Comparison of ENCODE assay signal across 9 cellular contexts in genomic region chr1:18922848-18923475, GRCh38. TPM values are rescaled to one million over a fixed set of nuclear protein-coding genes. Genes with fewer than 3 reads are reported as not detected.
DNase-seq lines count a peak whose midpoint lies in the region; ATAC-seq and TF ChIP-seq lines count a peak whose summit lies in the region.
"Had no signal": no experiment of that assay in that cellular context is flagged by ENCODE, and none has a peak within 500 bp of the region (broad histone marks: within the 10 kb centered on the region; RNA-seq: fewer than 3 reads in every experiment).

No MANE protein-coding gene starts in this region.

- H3K4me1 Mint-ChIP-seq in activated naive CD8-positive, alpha-beta T cell treated with anti-CD3 and anti-CD28 coated beads, Interleukin-2, amount 10 ng/mL, durations not matched to agents 7 days and 5 days, result peaks cover 34% of the 10 kb centered on the region
- H3K4me1 Mint-ChIP-seq in activated naive CD4-positive, alpha-beta T cell treated with anti-CD3 and anti-CD28 coated beads for 36 hours (ENCODE audit: low read depth), result peaks cover 43% of the 10 kb centered on the region

- intact Hi-C loops in stomach (cut with DNase I; ENCODE audit: low total_unique reads), result no loop called here
- intact Hi-C loops in activated naive CD4-positive, alpha-beta T cell treated with anti-CD3 and anti-CD28 coated beads for 36 hours (cut with micrococcal nuclease), result loop anchor here (5.0 kb wide), 2 partner anchors 174 to 319 kb away; no protein-coding TSS in a partner anchor

- H3K4me3 Mint-ChIP-seq in activated naive CD8-positive, alpha-beta T cell treated with anti-CD3 and anti-CD28 coated beads, Interleukin-2, amount 10 ng/mL, durations not matched to agents 7 days and 5 days, result no peak overlapping the region
- no peak overlapping the region for H3K4me3 Mint-ChIP-seq in activated naive CD4-positive, alpha-beta T cell treated with anti-CD3 and anti-CD28 coated beads for 36 hours

- H3K27ac Mint-ChIP-seq in activated naive CD8-positive, alpha-beta T cell treated with anti-CD3 and anti-CD28 coated beads, Interleukin-2, amount 10 ng/mL, durations not matched to agents 7 days and 5 days, result peak overlapping the region; percentile 42
- H3K27ac Mint-ChIP-seq in activated naive CD4-positive, alpha-beta T cell treated with anti-CD3 and anti-CD28 coated beads for 36 hours, result no peak overlapping the region

- H3K36me3 ChIP-seq in HUES64 (ENCODE audit: insufficient read depth, low read length) (no peaks in the 10 kb centered on the region), iPS-20b (ENCODE audit: insufficient read depth, low read depth, low read length) (no peaks in the 10 kb centered on the region), stomach (peaks cover 4 to 28% (median 22%) of the 10 kb centered on the region in 4 donors)

- H3K9ac ChIP-seq in HUES64 (ENCODE audit: low read depth, low read length) (0 out of 2 replicates have a peak overlapping the region, but pooled peaks have one; percentile 19), iPS-20b (ENCODE audit: low read depth, low read length) (peak overlapping the region; percentile 37; the same call in 1 of the 2 replicates)

- TF ChIP-seq EP300 in stomach (IDR thresholded peaks at IDR 0.05), result no peak

- POLR2A ChIA-PET in activated naive CD8-positive, alpha-beta T cell treated with anti-CD3 and anti-CD28 coated beads, Interleukin-2, amount 10 ng/mL, durations not matched to agents 7 days and 5 days (lab: Charles Lee), result interaction anchor here (0.7 to 8.7 kb wide), 5 partner anchors 30 to 152 kb away, joined by 3 to 229 read pairs (median 4); partner anchors contain the start of gene IFFO2

- no peak for TF ChIP-seq POLR2A in stomach (IDR thresholded peaks at IDR 0.05)

- H3K27me3 ChIP-seq in HUES64 (ENCODE audit: insufficient read depth, low read length), result no peaks in the 10 kb centered on the region
- no peaks in the 10 kb centered on the region for H3K27me3 ChIP-seq in iPS-20b (ENCODE audit: insufficient read depth, low read length)
- no peaks in the 10 kb centered on the region for H3K27me3 ChIP-seq in stomach

- 0 out of 2 replicates have a peak overlapping the region, but pooled peaks have one; percentile 14 for H3K27ac ChIP-seq in HUES64 (ENCODE audit: low read depth, low read length)
- H3K27ac ChIP-seq in iPS-20b (ENCODE audit: low read length), result no peak overlapping the region
- peak overlapping the region; percentile 40 to 89 (median 83) for H3K27ac ChIP-seq in stomach

- H3K9me3 ChIP-seq in HUES64 (ENCODE audit: insufficient read depth, low read depth, low read length), result no peaks in the 10 kb centered on the region
- H3K9me3 ChIP-seq in iPS-20b (ENCODE audit: insufficient read depth, low read depth, low read length), result no peaks in the 10 kb centered on the region
- H3K9me3 ChIP-seq in stomach, result no peaks in the 10 kb centered on the region

- H3K4me1 ChIP-seq in HUES64 (ENCODE audit: insufficient read depth, low read length) (peaks cover 13% of the 10 kb centered on the region), iPS-20b (ENCODE audit: insufficient read depth, low read length) (peaks cover 6% of the 10 kb centered on the region), stomach (peaks cover 48 to 62% (median 55%) of the 10 kb centered on the region in 4 donors)

- no peak for DNase-seq in activated naive CD8-positive, alpha-beta T cell treated with anti-CD3 and anti-CD28 coated beads, Interleukin-2, amount 10 ng/mL, durations not matched to agents 7 days and 5 days
- DNase-seq in stomach (no peak), NCI-H2081 treated with DMSO at 0.1 percent for 48 hours (lab: John Stamatoyannopoulos, UW) (no peak), NCI-H748 (lab: John Stamatoyannopoulos, UW; ENCODE audit: unreplicated experiment) (no peak)
- DNase-seq in activated CD4-positive, alpha-beta T cell treated with anti-CD3 and anti-CD28 coated beads for 1 hour, result no peak
- DNase-seq in activated naive CD4-positive, alpha-beta T cell treated with anti-CD3 and anti-CD28 coated beads for 36 hours, result no peak
- DNase-seq: NCI-H1436 treated with DMSO at 0.1 percent for 48 hours had no signal

- CTCF ChIA-PET in activated naive CD4-positive, alpha-beta T cell treated with anti-CD3 and anti-CD28 coated beads for 36 hours (lab: Charles Lee), result interaction anchor here (0.7 to 4.8 kb wide), 7 partner anchors 9 to 191 kb away, joined by 3 to 46 read pairs (median 4); no protein-coding TSS in a partner anchor

- peaks cover 2% of the 10 kb centered on the region for H3K36me3 Mint-ChIP-seq in activated naive CD8-positive, alpha-beta T cell treated with anti-CD3 and anti-CD28 coated beads, Interleukin-2, amount 10 ng/mL, durations not matched to agents 7 days and 5 days
- peaks cover 2% of the 10 kb centered on the region for H3K36me3 Mint-ChIP-seq in activated naive CD4-positive, alpha-beta T cell treated with anti-CD3 and anti-CD28 coated beads for 36 hours (ENCODE audit: low read depth)

- H3K9me3 Mint-ChIP-seq in activated naive CD8-positive, alpha-beta T cell treated with anti-CD3 and anti-CD28 coated beads, Interleukin-2, amount 10 ng/mL, durations not matched to agents 7 days and 5 days, result peaks cover 2% of the 10 kb centered on the region
- peaks cover 2% of the 10 kb centered on the region for H3K9me3 Mint-ChIP-seq in activated naive CD4-positive, alpha-beta T cell treated with anti-CD3 and anti-CD28 coated beads for 36 hours

- H3K4me3 ChIP-seq in HUES64 (ENCODE audit: low read length) (no peak overlapping the region), iPS-20b (ENCODE audit: low read length) (no peak overlapping the region), stomach (no peak overlapping the region)

- TF ChIP-seq CTCF in stomach (IDR thresholded peaks at IDR 0.05), result no peak

- 86% methylated on average over 15 of the region's 15 CpGs for WGBS in HUES64
- 65 to 82% (median 75%) methylated on average over 15 of the region's 15 CpGs for WGBS in stomach, 5 donors

- no peaks in the 10 kb centered on the region for H3K27me3 Mint-ChIP-seq in activated naive CD8-positive, alpha-beta T cell treated with anti-CD3 and anti-CD28 coated beads, Interleukin-2, amount 10 ng/mL, durations not matched to agents 7 days and 5 days
- no peaks in the 10 kb centered on the region for H3K27me3 Mint-ChIP-seq in activated naive CD4-positive, alpha-beta T cell treated with anti-CD3 and anti-CD28 coated beads for 36 hours (ENCODE audit: low read depth)

- no peak for ATAC-seq in activated naive CD8-positive, alpha-beta T cell treated with anti-CD3 and anti-CD28 coated beads, Interleukin-2, amount 10 ng/mL, durations not matched to agents 7 days and 5 days (ENCODE audit: low read depth)

RNA-seq across cellular contexts. Expression of gene ALDH4A1, which starts 20.6 kb away (rescaled TPM):
- 20.7 TPM for polyA plus RNA-seq in HUES64 (2013, experiment 1 of 2)
- polyA plus RNA-seq in HUES64 (2013, experiment 2 of 2), result 17.5 TPM
- 1 to 10 TPM; 2.5 to 3.3 TPM for total RNA-seq in activated naive CD8-positive, alpha-beta T cell treated with anti-CD3 and anti-CD28 coated beads, Interleukin-2, amount 10 ng/mL, durations not matched to agents 7 days and 5 days
- 10 to 100 TPM in 1 of 5 donors, 1 to 10 TPM in 4; 3.5 to 11.0 (median 7.6) TPM for total RNA-seq in stomach
- polyA plus RNA-seq in stomach, result 10 to 100 TPM in 2 of 3 donors, 1 to 10 TPM in 1; 6.7 to 16.0 (median 11.1) TPM
- total RNA-seq in activated naive CD4-positive, alpha-beta T cell treated with anti-CD3 and anti-CD28 coated beads for 36 hours, result 10 to 100 TPM; 11.6 to 12.5 TPM

RNA-seq across cellular contexts. Expression of gene IFFO2, which starts 33.5 kb away (rescaled TPM):
- polyA plus RNA-seq in HUES64 (2013, experiment 1 of 2), result 3.8 TPM
- polyA plus RNA-seq in HUES64 (2013, experiment 2 of 2), result 3.2 TPM
- 10 to 100 TPM; 21.6 to 21.8 TPM for total RNA-seq in activated naive CD8-positive, alpha-beta T cell treated with anti-CD3 and anti-CD28 coated beads, Interleukin-2, amount 10 ng/mL, durations not matched to agents 7 days and 5 days
- 10 to 100 TPM in 2 of 5 donors, 1 to 10 TPM in 2, under 1 TPM in 1; 0.58 to 47.8 (median 7.7) TPM for total RNA-seq in stomach
- 1 to 10 TPM in 2 of 3 donors, under 1 TPM in 1; 0.92 to 5.1 (median 3.4) TPM for polyA plus RNA-seq in stomach
- total RNA-seq in activated naive CD4-positive, alpha-beta T cell treated with anti-CD3 and anti-CD28 coated beads for 36 hours, result 10 to 100 TPM; 24.9 to 27.0 TPM
